Comparison of ENCODE assay signal across 1 cellular context in genomic region chr6:165832471-165832836, GRCh38.
TF ChIP-seq lines count a peak whose summit lies in the region.

No MANE protein-coding gene starts in this region.

TF ChIP-seq in GM23338, 12 proteins besides CTCF, POLR2A, EP300 and RAD21 (continued from another document):
- TF ChIP-seq ZNF462 (CRISPR knock-in tag; IDR thresholded peaks at IDR 0.05) (no peak), CREB1 (CRISPR knock-in tag; IDR thresholded peaks at IDR 0.05; ENCODE audit: low read depth) (no peak)
